9 cellular contexts compared by ENCODE assay signal in genomic region chr16:85104821-85105391, GRCh38.
DNase-seq lines count a peak whose midpoint lies in the region; ATAC-seq lines count a peak whose summit lies in the region.
"Had no signal": no experiment of that assay in that cellular context is flagged by ENCODE, and none has a peak within 500 bp of the region (broad histone marks: within the 10 kb centered on the region; RNA-seq: fewer than 3 reads in every experiment).

No MANE protein-coding gene starts in this region.

- no peaks in the 10 kb centered on the region for H3K27me3 Mint-ChIP-seq in activated naive CD8-positive, alpha-beta T cell

- in situ Hi-C loops in KBM-7 (cut with MboI; ENCODE audit: low pct_unique_long_range_greater_than_20kb, low sequenced_read_pairs), result no loop called here

- peaks cover 37% of the 10 kb centered on the region for H3K4me1 Mint-ChIP-seq in activated naive CD8-positive, alpha-beta T cell (ENCODE audit: low read depth)

- H3K27ac Mint-ChIP-seq in activated naive CD8-positive, alpha-beta T cell, result peak overlapping the region; percentile 90

- peak; percentile 40 for DNase-seq in KBM-7
- peak; percentile 75 for DNase-seq in pons (ENCODE audit: low spot score)
- DNase-seq in NCI-H1436 (lab: John Stamatoyannopoulos, UW), result no peak
- DNase-seq in GOT3 (lab: John Stamatoyannopoulos, UW), result no peak
- no peak for DNase-seq in germinal center (ENCODE audit: low spot score)
- DNase-seq: foreskin melanocyte, NCI-H2029 treated with DMSO at 0.1 percent for 48 hours had no signal

- H3K9me3 Mint-ChIP-seq in activated naive CD8-positive, alpha-beta T cell (ENCODE audit: low read depth), result no peaks in the 10 kb centered on the region

- no peak overlapping the region for H3K4me3 Mint-ChIP-seq in activated naive CD8-positive, alpha-beta T cell

- ATAC-seq in GM18907 (IDR thresholded peaks at IDR 0.05; ENCODE audit: unreplicated experiment), result peak; percentile 59

- H3K36me3 Mint-ChIP-seq in activated naive CD8-positive, alpha-beta T cell, result no peaks in the 10 kb centered on the region

Comparison
In these comparisons a context has a peak if more than half of its experiments do, and no peak if none do; other contexts are left out.
1. DNase-seq: peak in KBM-7 (single experiment) and pons (single experiment); none in NCI-H1436 (single experiment), GOT3 (single experiment) and germinal center (single experiment).